ENCODE assay signal across 8 cellular contexts in the genomic region with DNA sequence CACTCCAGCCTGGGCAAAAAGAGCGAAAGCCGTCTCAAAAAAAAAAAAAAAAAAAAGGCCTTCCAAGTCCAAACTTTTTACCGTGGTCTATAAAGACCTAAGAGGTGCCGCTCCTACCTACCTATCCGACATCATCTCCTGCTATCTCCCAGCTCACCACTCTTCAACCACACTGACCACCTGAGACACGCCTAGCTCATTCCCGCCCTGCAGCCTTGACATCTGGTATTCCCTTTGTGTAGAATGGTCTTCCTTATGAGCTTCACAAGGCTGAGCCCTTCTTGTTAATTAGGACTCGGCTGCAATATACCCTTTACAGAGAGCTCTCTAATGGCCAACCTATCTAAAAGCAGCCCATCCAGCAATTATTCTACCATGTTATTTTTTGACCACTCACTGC. TPM values are rescaled to one million over a fixed set of nuclear protein-coding genes. Genes with fewer than 3 reads are reported as not detected.
DNase-seq lines count a peak whose midpoint lies in the region; ATAC-seq and TF ChIP-seq lines count a peak whose summit lies in the region.

No MANE protein-coding gene starts in this region.

- H2AFZ ChIP-seq in mesenchymal stem cell (ENCODE audit: low read depth, low read length) = no peak overlapping the region

- TF ChIP-seq CTCF in heart right ventricle (IDR thresholded peaks at IDR 0.05) = no peak
- no peak for TF ChIP-seq CTCF in astrocyte of the spinal cord (IDR thresholded peaks at IDR 0.05; ENCODE audit: low read depth, low read length)

- H4K8ac ChIP-seq in mesenchymal stem cell (ENCODE audit: low read length) = peak overlapping the region; percentile 82

- H3K4me2 ChIP-seq in mesenchymal stem cell (ENCODE audit: low read length, poor library complexity, severe bottlenecking) = peak overlapping the region; percentile 92

- 32 to 34% methylated on average over 8 of the region's 8 CpGs for WGBS in heart right ventricle, 2 donors
- WGBS in mesenchymal stem cell = 59% methylated on average over 6 of the region's 8 CpGs
- 13 to 31% methylated on average over 6 to 8 of the region's 8 CpGs for WGBS in aorta, 2 donors

- peak overlapping the region in 5 of 10 donors; percentile 72 to 90 (median 77) for H3K27ac ChIP-seq in heart right ventricle
- no peak overlapping the region for H3K27ac ChIP-seq in mesenchymal stem cell (ENCODE audit: low read length, poor library complexity, severe bottlenecking)
- no peak overlapping the region for H3K27ac ChIP-seq in aorta (ENCODE audit: low read depth in 1 of 2, low read length in 2 of 2)

- no peaks in the 10 kb centered on the region for H3K9me3 ChIP-seq in heart right ventricle
- no peaks in the 10 kb centered on the region for H3K9me3 ChIP-seq in mesenchymal stem cell (ENCODE audit: control insufficient read depth, low read length)
- H3K9me3 ChIP-seq in aorta (ENCODE audit: control insufficient read depth, low read length) = no peaks in the 10 kb centered on the region

- H3K4me1 ChIP-seq in heart right ventricle (peaks cover 4 to 33% (median 24%) of the 10 kb centered on the region in 9 donors), mesenchymal stem cell (ENCODE audit: control insufficient read depth, insufficient read depth, low read depth, low read length) (peaks cover 11% of the 10 kb centered on the region), aorta (ENCODE audit: control insufficient read depth in 1 of 2, insufficient read depth in 2 of 2, low read length in 2 of 2) (peaks cover 0 to 3% of the 10 kb centered on the region in 2 donors)

- peaks cover 19% of the 10 kb centered on the region for H3K79me1 ChIP-seq in mesenchymal stem cell (replicated peaks; ENCODE audit: low read length, poor library complexity, severe bottlenecking)

- no peak overlapping the region for H3K4ac ChIP-seq in mesenchymal stem cell (ENCODE audit: low read depth in 1 of 2, low read length in 2 of 2)

- no peak overlapping the region for H3K18ac ChIP-seq in mesenchymal stem cell (ENCODE audit: low read depth in 1 of 2, low read length in 2 of 2)

- ATAC-seq in heart right ventricle (no peak), left ventricle myocardium superior (no peak), aorta (ENCODE audit: low FRiP score) (no peak), HG02840 (IDR thresholded peaks at IDR 0.05; ENCODE audit: low FRiP score, unreplicated experiment) (no peak), HG03521 (IDR thresholded peaks at IDR 0.05; ENCODE audit: unreplicated experiment) (no peak), HG02852 (IDR thresholded peaks at IDR 0.05; ENCODE audit: unreplicated experiment) (no peak)

- no peak overlapping the region for H2BK120ac ChIP-seq in mesenchymal stem cell (ENCODE audit: low read depth, low read length)

- H2BK5ac ChIP-seq in mesenchymal stem cell (ENCODE audit: low read depth, low read length, poor library complexity, severe bottlenecking) = no peak overlapping the region

- no peak overlapping the region for H3K14ac ChIP-seq in mesenchymal stem cell (ENCODE audit: low read length in 2 of 2)

- H3K9ac ChIP-seq in mesenchymal stem cell (ENCODE audit: low read length) = peak overlapping the region; percentile 99

- no peak overlapping the region for H4K91ac ChIP-seq in mesenchymal stem cell (ENCODE audit: low read length)

- H2BK12ac ChIP-seq in mesenchymal stem cell (ENCODE audit: low read length in 2 of 2) = no peak overlapping the region

- in situ Hi-C loops in astrocyte of the spinal cord (cut with HindIII; ENCODE audit: low sequenced_read_pairs) = no loop called here

- H2BK15ac ChIP-seq in mesenchymal stem cell (ENCODE audit: low read depth, poor library complexity, severe bottlenecking) = no peak overlapping the region

- H3K27me3 ChIP-seq in heart right ventricle (no peaks in the 10 kb centered on the region), mesenchymal stem cell (ENCODE audit: control insufficient read depth in 1 of 2, insufficient read depth in 1 of 2, low read length in 2 of 2) (no peaks in the 10 kb centered on the region), aorta (ENCODE audit: control insufficient read depth in 1 of 2, insufficient read depth in 2 of 2, low read length in 1 of 2) (no peaks in the 10 kb centered on the region)

- H3K4me3 ChIP-seq in heart right ventricle (peak overlapping the region; percentile 74 to 96 (median 86)), astrocyte of the spinal cord (ENCODE audit: low read depth, low read length) (peak overlapping the region; percentile 98), mesenchymal stem cell (ENCODE audit: insufficient read depth in 1 of 2, low read depth in 1 of 2, low read length in 2 of 2) (peak overlapping the region; percentile 97 to 100), aorta (ENCODE audit: low read length in 2 of 2) (peak overlapping the region; percentile 82 to 86)

- DNase-seq in heart right ventricle (no peak), left ventricle myocardium superior (no peak), astrocyte of the spinal cord (ENCODE audit: low read depth, low spot score) (no peak), mesenchymal stem cell (no peak), aorta (no peak)

- H3K36me3 ChIP-seq in heart right ventricle (peaks cover 0 to 39% (median 26%) of the 10 kb centered on the region in 9 donors), mesenchymal stem cell (ENCODE audit: control insufficient read depth in 1 of 2, insufficient read depth in 2 of 2, low read depth in 1 of 2, low read length in 2 of 2) (peaks cover 10 to 35% of the 10 kb centered on the region in 2 experiments), aorta (ENCODE audit: control insufficient read depth in 1 of 2, insufficient read depth in 2 of 2, low read length in 1 of 2) (peaks cover 4% of the 10 kb centered on the region in 2 donors)

- no peak overlapping the region for H3K23ac ChIP-seq in mesenchymal stem cell (ENCODE audit: low read length in 2 of 2)

- intact Hi-C loops in heart right ventricle (cut with DNase I) (loop anchor here in 1 of 10 donors (2.0 kb wide), 1 partner anchor 41 kb away; a partner anchor contains a TSS), left ventricle myocardium superior (cut with micrococcal nuclease) (no loop called here), aorta (cut with DNase I) (no loop called here)

- H2AK5ac ChIP-seq in mesenchymal stem cell (ENCODE audit: low read length, severe bottlenecking) = peak overlapping the region; percentile 22

RNA-seq across cellular contexts. Expression of a gene that starts 0.7 kb away (rescaled TPM):
- total RNA-seq in heart right ventricle (10 to 100 TPM; 17.3 to 31.5 (median 22.6) TPM), left ventricle myocardium superior (25.0 TPM), aorta (10 to 100 TPM; 26.7 to 32.0 TPM)
- polyA plus RNA-seq in heart right ventricle (10 to 100 TPM; 61.1 to 67.3 TPM), aorta (10 to 100 TPM; 46.3 to 65.2 TPM)
- polyA plus RNA-seq in mesenchymal stem cell (2013, experiment 1 of 2) = 53.3 TPM
- 54.6 TPM for polyA plus RNA-seq in mesenchymal stem cell (2013, experiment 2 of 2)

RNA-seq across cellular contexts. Expression of a gene that starts 17.2 kb away (rescaled TPM):
- total RNA-seq in heart right ventricle (10 to 100 TPM; 41.8 to 54.6 (median 48.4) TPM), left ventricle myocardium superior (56.4 TPM), aorta (10 to 100 TPM; 45.6 to 66.5 TPM)
- polyA plus RNA-seq in heart right ventricle (10 to 100 TPM; 62.9 to 97.3 TPM), aorta (100 to 1,000 TPM in 1 of 2 donors, 10 to 100 TPM in 1; 89.7 to 126 TPM)
- polyA plus RNA-seq in mesenchymal stem cell (2013, experiment 1 of 2) = 48.5 TPM
- 51.0 TPM for polyA plus RNA-seq in mesenchymal stem cell (2013, experiment 2 of 2)

RNA-seq across cellular contexts. Expression of a gene that starts 41.0 kb away (rescaled TPM):
- total RNA-seq in heart right ventricle (10 to 100 TPM; 29.3 to 48.7 (median 37.5) TPM), left ventricle myocardium superior (31.0 TPM), aorta (10 to 100 TPM in 1 of 2 donors, 1 to 10 TPM in 1; 9.2 to 10.5 TPM)
- polyA plus RNA-seq in heart right ventricle (10 to 100 TPM; 10.3 to 12.2 TPM), aorta (10 to 100 TPM in 1 of 2 donors, 1 to 10 TPM in 1; 7.8 to 12.8 TPM)
- polyA plus RNA-seq in mesenchymal stem cell (2013, experiment 1 of 2) = 14.1 TPM
- polyA plus RNA-seq in mesenchymal stem cell (2013, experiment 2 of 2) = 13.6 TPM
